11 cellular contexts compared by ENCODE assay signal in the genomic region with DNA sequence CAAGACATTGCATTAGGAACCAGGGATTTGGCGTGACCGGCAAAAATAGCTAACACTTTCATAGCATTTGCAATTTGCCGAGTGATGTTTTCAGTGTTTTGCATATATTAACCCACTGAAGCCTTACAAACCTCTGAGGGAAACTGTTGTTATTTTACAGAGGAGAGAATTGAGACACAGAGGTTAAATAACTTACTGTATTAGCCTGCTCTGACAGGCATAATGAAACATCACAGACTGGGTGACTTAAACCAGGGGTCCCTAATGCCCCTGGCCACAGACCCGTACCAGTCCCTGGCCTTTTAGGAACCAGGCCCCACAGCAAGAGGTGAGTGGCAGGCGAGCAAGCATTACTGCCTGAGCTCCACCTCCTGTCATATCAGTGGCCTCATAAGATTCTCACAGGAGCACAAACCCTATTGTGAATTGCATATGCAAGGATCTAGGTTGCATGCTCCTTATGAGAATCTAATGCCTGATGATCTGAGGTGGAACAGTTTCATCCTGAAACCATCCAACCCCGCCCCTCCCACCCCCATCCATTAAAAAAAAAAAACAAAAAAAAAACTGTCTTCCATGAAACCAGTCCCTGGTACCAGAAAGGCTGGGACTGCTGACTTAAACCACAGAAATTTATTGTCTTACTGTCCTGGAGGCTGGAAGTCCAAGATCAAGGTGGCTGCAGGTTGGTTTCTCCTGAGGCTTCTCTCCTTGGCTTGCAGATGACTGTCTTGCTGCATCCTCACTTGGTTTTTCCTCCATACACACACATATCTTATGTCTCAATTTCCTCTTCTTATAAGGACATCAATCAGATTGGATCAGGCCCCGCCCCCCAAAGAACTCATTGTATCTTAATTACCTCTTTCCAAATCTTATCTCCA.
A peak's percentile ranks its signal among the peaks of the same experiment; 100 is the strongest.
DNase-seq lines count a peak whose midpoint lies in the region; ATAC-seq lines count a peak whose summit lies in the region.
"Had no signal": no experiment of that assay in that cellular context is flagged by ENCODE, and none has a peak within 500 bp of the region (broad histone marks: within the 10 kb centered on the region; RNA-seq: fewer than 3 reads in every experiment).

No MANE protein-coding gene starts in this region.

- no peak for DNase-seq in activated CD4-positive, alpha-beta memory T cell treated with anti-CD3 and anti-CD28 coated beads for 36 hours
- DNase-seq in NCI-H2196 (lab: John Stamatoyannopoulos, UW; ENCODE audit: unreplicated experiment) (no peak), AG08395 (ENCODE audit: low spot score) (no peak), NCI-H446 (lab: John Stamatoyannopoulos, UW) (no peak)
- DNase-seq: activated T-cell treated with anti-CD3 and anti-CD28 coated beads, Interleukin-2, amount 50 U/mL, for 1 hour; central memory CD4-positive, alpha-beta T cell; NCI-H1417 had no signal

- H3K9me3 Mint-ChIP-seq in activated CD4-positive, alpha-beta memory T cell treated with anti-CD3 and anti-CD28 coated beads for 36 hours, result peaks cover 4% of the 10 kb centered on the region

- ATAC-seq in GM19023 (IDR thresholded peaks at IDR 0.05; ENCODE audit: unreplicated experiment), result peak; percentile 66
- ATAC-seq in HG02759 (IDR thresholded peaks at IDR 0.05; ENCODE audit: unreplicated experiment), result peak; percentile 50
- no peak for ATAC-seq in activated CD4-positive, CD25-positive, alpha-beta regulatory T cell treated with anti-CD3 and anti-CD28 coated beads, Interleukin-2, amount 50 U/mL, for 24 hours

- H3K4me3 ChIP-seq in GM08714 (ENCODE audit: low read length), result peak overlapping the region; percentile 19; the same call in 1 of the 2 replicates

- CTCF ChIA-PET in activated CD4-positive, alpha-beta memory T cell treated with anti-CD3 and anti-CD28 coated beads for 36 hours (lab: Charles Lee), result interaction anchor here (1.2 kb wide), 1 partner anchor 76 kb away, joined by 4 read pairs; no protein-coding TSS in a partner anchor

- intact Hi-C loops in activated CD4-positive, alpha-beta memory T cell treated with anti-CD3 and anti-CD28 coated beads for 36 hours (cut with micrococcal nuclease), result loop anchor here (10.0 kb wide), 1 partner anchor 768 kb away; no protein-coding TSS in a partner anchor

- peaks cover 75% of the 10 kb centered on the region for H3K4me1 Mint-ChIP-seq in activated CD4-positive, alpha-beta memory T cell treated with anti-CD3 and anti-CD28 coated beads for 36 hours (ENCODE audit: low read depth)

- H3K36me3 Mint-ChIP-seq in activated CD4-positive, alpha-beta memory T cell treated with anti-CD3 and anti-CD28 coated beads for 36 hours, result peaks cover 16% of the 10 kb centered on the region

- H3K27ac Mint-ChIP-seq in activated CD4-positive, alpha-beta memory T cell treated with anti-CD3 and anti-CD28 coated beads for 36 hours, result peak overlapping the region; percentile 34

- no peaks in the 10 kb centered on the region for H3K27me3 Mint-ChIP-seq in activated CD4-positive, alpha-beta memory T cell treated with anti-CD3 and anti-CD28 coated beads for 36 hours

- POLR2A ChIA-PET in activated CD4-positive, alpha-beta memory T cell treated with anti-CD3 and anti-CD28 coated beads for 36 hours (lab: Charles Lee), result no interaction called here

- H3K4me3 Mint-ChIP-seq in activated CD4-positive, alpha-beta memory T cell treated with anti-CD3 and anti-CD28 coated beads for 36 hours, result no peak overlapping the region

Comparison
In these comparisons a context has a peak if more than half of its experiments do, and no peak if none do; other contexts are left out.
1. ATAC-seq: peak in GM19023 (single experiment) and HG02759 (single experiment); none in activated CD4-positive, CD25-positive, alpha-beta regulatory T cell treated with anti-CD3 and anti-CD28 coated beads, Interleukin-2, amount 50 U/mL, for 24 hours (0 of 2).